In the genomic region with DNA sequence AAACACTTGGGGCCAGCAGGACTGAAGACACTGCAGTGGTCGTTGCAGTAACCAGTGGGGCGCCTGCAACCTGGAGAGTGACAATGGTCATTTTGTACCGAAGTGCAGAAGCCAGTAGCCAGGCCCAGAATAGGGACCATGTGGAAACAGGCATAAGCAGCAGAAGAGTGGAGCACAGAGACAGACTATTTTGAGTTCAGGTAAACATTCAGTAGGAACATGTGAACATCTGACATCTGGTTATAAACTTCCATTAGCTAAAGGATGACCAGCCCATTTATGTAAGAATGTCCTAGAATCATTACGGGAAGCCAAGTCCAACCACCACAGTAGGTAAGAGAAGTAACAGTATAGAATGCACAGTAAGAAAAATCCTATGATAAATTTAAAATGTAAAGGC, we compare ENCODE assay signal across 17 cellular contexts. TPM values are rescaled to one million over a fixed set of nuclear protein-coding genes. Genes with fewer than 3 reads are reported as not detected.
DNase-seq lines count a peak whose midpoint lies in the region; ATAC-seq and TF ChIP-seq lines count a peak whose summit lies in the region.
"Had no signal": no experiment of that assay in that cellular context is flagged by ENCODE, and none has a peak within 500 bp of the region (broad histone marks: within the 10 kb centered on the region; RNA-seq: fewer than 3 reads in every experiment).

No MANE protein-coding gene starts in this region.

- H3K27me3 ChIP-seq in GM23338 (ENCODE audit: insufficient read depth) (no peaks in the 10 kb centered on the region), sigmoid colon (no peaks in the 10 kb centered on the region)

- H3K4me1 Mint-ChIP-seq in GM23338 (peaks cover 52% of the 10 kb centered on the region), T-helper 17 cell (peaks cover 2% of the 10 kb centered on the region), glutamatergic neuron (ENCODE audit: low read depth, unreplicated experiment) (peaks cover 2% of the 10 kb centered on the region)

- DNase-seq in GM23338 (ENCODE audit: low spot score) (no peak), T-helper 17 cell (no peak), glutamatergic neuron (no peak), sigmoid colon (no peak), NCI-H2081 (lab: John Stamatoyannopoulos, UW) (no peak)
- DNase-seq: COR-L47, DMS153, KBM-7, NCI-H1048, NCI-H2107, NCI-H345, NCI-H69, PC-3 had no signal

- H3K36me3 ChIP-seq in GM23338 (ENCODE audit: insufficient read depth) (no peaks in the 10 kb centered on the region), sigmoid colon (peaks cover 0 to 43% (median 10%) of the 10 kb centered on the region in 4 donors)

- peak in 1 of 4 donors; percentile 77 for TF ChIP-seq EP300 in sigmoid colon (IDR thresholded peaks at IDR 0.05)

- peaks cover 6% of the 10 kb centered on the region; the same call in 1 of the 2 replicates for H3K79me2 ChIP-seq in GM23338 (replicated peaks; ENCODE audit: insufficient read depth)

- no peaks in the 10 kb centered on the region for H3F3A ChIP-seq in GM23338 (replicated peaks; ENCODE audit: low read depth)

- TF ChIP-seq POLR2A in sigmoid colon (IDR thresholded peaks at IDR 0.05): no peak

- H3K9me2 ChIP-seq in GM23338 (ENCODE audit: insufficient read depth): no peaks in the 10 kb centered on the region

- H2AFZ ChIP-seq in GM23338: no peak overlapping the region

- ATAC-seq in GM23338 (no peak), T-helper 17 cell (no peak), GM19324 (IDR thresholded peaks at IDR 0.05; ENCODE audit: low FRiP score, unreplicated experiment) (no peak), GM18909 (IDR thresholded peaks at IDR 0.05; ENCODE audit: poor library complexity, unreplicated experiment) (no peak)
- ATAC-seq: A549, PC-3 had no signal

- no peak overlapping the region for H3K4me3 ChIP-seq in GM23338
- H3K4me3 ChIP-seq in sigmoid colon: no peak overlapping the region
- H3K4me3 ChIP-seq: A549 had no signal

- H3K4me3 Mint-ChIP-seq in GM23338 (no peak overlapping the region; the same call in 2 of the 3 replicates), T-helper 17 cell (no peak overlapping the region), glutamatergic neuron (ENCODE audit: unreplicated experiment) (no peak overlapping the region)

- peaks cover 8% of the 10 kb centered on the region; the same call in 1 of the 2 replicates for H4K20me1 ChIP-seq in GM23338 (replicated peaks; ENCODE audit: insufficient read depth)

- 0 out of 2 replicates have a peak overlapping the region, but pooled peaks have one; percentile 73 for H3K4me2 ChIP-seq in GM23338
- H3K4me2 ChIP-seq: A549 had no signal

- H3K27ac Mint-ChIP-seq in GM23338 (peak overlapping the region; percentile 96), T-helper 17 cell (peak overlapping the region; percentile 71), glutamatergic neuron (ENCODE audit: unreplicated experiment) (peak overlapping the region; percentile 15)

- TF ChIP-seq CTCF in GM23338 (conservative IDR thresholded peaks at IDR 0.05; ENCODE audit: low read depth in 2 of 2) (no peak), glutamatergic neuron (IDR thresholded peaks at IDR 0.05; ENCODE audit: partially characterized antibody, unreplicated experiment) (no peak), sigmoid colon (IDR thresholded peaks at IDR 0.05) (no peak)

- H3K27me3 Mint-ChIP-seq in GM23338 (ENCODE audit: insufficient read depth, low read depth, poor library complexity): peaks cover 8% of the 10 kb centered on the region
- H3K27me3 Mint-ChIP-seq in T-helper 17 cell: no peaks in the 10 kb centered on the region
- peaks cover 5% of the 10 kb centered on the region for H3K27me3 Mint-ChIP-seq in glutamatergic neuron (ENCODE audit: unreplicated experiment)

- H3K36me3 Mint-ChIP-seq in GM23338 (ENCODE audit: low read depth) (peaks cover 29% of the 10 kb centered on the region), T-helper 17 cell (ENCODE audit: low read depth) (no peaks in the 10 kb centered on the region), glutamatergic neuron (ENCODE audit: unreplicated experiment) (peaks cover 7% of the 10 kb centered on the region)

- 82 to 89% methylated on average over 4 of the region's 4 CpGs for WGBS in sigmoid colon, 2 donors

- intact Hi-C loops in sigmoid colon (cut with DNase I): no loop called here

- H3K9me3 Mint-ChIP-seq in GM23338 (no peaks in the 10 kb centered on the region), glutamatergic neuron (ENCODE audit: unreplicated experiment) (no peaks in the 10 kb centered on the region)

- no peaks in the 10 kb centered on the region for H3K9me3 ChIP-seq in T-helper 17 cell (ENCODE audit: control insufficient read depth, low read length, poor library complexity, severe bottlenecking)
- H3K9me3 ChIP-seq in sigmoid colon: no peaks in the 10 kb centered on the region
- H3K9me3 ChIP-seq: A549 had no signal

- H3K4me1 ChIP-seq in GM23338 (ENCODE audit: insufficient read depth) (peaks cover 31% of the 10 kb centered on the region), sigmoid colon (peaks cover 0 to 34% (median 25%) of the 10 kb centered on the region in 4 donors)
- H3K4me1 ChIP-seq: A549 had no signal

- peak overlapping the region; percentile 91 for H3K27ac ChIP-seq in GM23338 (ENCODE audit: low read depth)
- H3K27ac ChIP-seq in sigmoid colon: peak overlapping the region; percentile 69 to 78 (median 75)
- H3K27ac ChIP-seq: A549, C4-2B had no signal

TF ChIP-seq in GM23338, 12 proteins besides CTCF, POLR2A, EP300 and RAD21 (continues in another document):
- TF ChIP-seq ZNF114 (CRISPR knock-in tag; IDR thresholded peaks at IDR 0.05) (no peak), POLR2AphosphoS5 (IDR thresholded peaks at IDR 0.05; ENCODE audit: low read depth) (no peak), STAT1 (IDR thresholded peaks at IDR 0.05; ENCODE audit: unreplicated experiment) (no peak), JUNB (IDR thresholded peaks at IDR 0.05; ENCODE audit: unreplicated experiment) (no peak), EZH2 (IDR thresholded peaks at IDR 0.05; ENCODE audit: low read depth, unreplicated experiment) (no peak), CREB1 (CRISPR knock-in tag; IDR thresholded peaks at IDR 0.05; ENCODE audit: low read depth) (no peak)
- TF ChIP-seq, protein P1, sequence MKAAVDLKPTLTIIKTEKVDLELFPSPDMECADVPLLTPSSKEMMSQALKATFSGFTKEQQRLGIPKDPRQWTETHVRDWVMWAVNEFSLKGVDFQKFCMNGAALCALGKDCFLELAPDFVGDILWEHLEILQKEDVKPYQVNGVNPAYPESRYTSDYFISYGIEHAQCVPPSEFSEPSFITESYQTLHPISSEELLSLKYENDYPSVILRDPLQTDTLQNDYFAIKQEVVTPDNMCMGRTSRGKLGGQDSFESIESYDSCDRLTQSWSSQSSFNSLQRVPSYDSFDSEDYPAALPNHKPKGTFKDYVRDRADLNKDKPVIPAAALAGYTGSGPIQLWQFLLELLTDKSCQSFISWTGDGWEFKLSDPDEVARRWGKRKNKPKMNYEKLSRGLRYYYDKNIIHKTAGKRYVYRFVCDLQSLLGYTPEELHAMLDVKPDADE (IDR thresholded peaks at IDR 0.05): no peak
- TF ChIP-seq, protein P2, sequence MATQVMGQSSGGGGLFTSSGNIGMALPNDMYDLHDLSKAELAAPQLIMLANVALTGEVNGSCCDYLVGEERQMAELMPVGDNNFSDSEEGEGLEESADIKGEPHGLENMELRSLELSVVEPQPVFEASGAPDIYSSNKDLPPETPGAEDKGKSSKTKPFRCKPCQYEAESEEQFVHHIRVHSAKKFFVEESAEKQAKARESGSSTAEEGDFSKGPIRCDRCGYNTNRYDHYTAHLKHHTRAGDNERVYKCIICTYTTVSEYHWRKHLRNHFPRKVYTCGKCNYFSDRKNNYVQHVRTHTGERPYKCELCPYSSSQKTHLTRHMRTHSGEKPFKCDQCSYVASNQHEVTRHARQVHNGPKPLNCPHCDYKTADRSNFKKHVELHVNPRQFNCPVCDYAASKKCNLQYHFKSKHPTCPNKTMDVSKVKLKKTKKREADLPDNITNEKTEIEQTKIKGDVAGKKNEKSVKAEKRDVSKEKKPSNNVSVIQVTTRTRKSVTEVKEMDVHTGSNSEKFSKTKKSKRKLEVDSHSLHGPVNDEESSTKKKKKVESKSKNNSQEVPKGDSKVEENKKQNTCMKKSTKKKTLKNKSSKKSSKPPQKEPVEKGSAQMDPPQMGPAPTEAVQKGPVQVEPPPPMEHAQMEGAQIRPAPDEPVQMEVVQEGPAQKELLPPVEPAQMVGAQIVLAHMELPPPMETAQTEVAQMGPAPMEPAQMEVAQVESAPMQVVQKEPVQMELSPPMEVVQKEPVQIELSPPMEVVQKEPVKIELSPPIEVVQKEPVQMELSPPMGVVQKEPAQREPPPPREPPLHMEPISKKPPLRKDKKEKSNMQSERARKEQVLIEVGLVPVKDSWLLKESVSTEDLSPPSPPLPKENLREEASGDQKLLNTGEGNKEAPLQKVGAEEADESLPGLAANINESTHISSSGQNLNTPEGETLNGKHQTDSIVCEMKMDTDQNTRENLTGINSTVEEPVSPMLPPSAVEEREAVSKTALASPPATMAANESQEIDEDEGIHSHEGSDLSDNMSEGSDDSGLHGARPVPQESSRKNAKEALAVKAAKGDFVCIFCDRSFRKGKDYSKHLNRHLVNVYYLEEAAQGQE (IDR thresholded peaks at IDR 0.05; ENCODE audit: unreplicated experiment): no peak

RNA-seq across cellular contexts. Expression of a gene that starts 32.4 kb away (rescaled TPM):
- total RNA-seq in GM23338 (2014; rRNA removed; shearing (Covaris generic)): 1,229 and 1,411 TPM in 2 replicates
- polyA plus RNA-seq in GM23338 (2016; fragmentation: Nextera tagmentation; extraction: Ambion mirVana) (584 and 604 TPM in 2 replicates), sigmoid colon (100 to 1,000 TPM in 2 of 3 donors, 10 to 100 TPM in 1; 88.9 to 305 (median 102) TPM)
- total RNA-seq in T-helper 17 cell (100 to 1,000 TPM; 105 to 109 TPM), glutamatergic neuron (ENCODE audit: unreplicated experiment) (265 TPM), sigmoid colon (100 to 1,000 TPM; 138 to 253 (median 185) TPM)

RNA-seq across cellular contexts. Expression of a gene that starts 59.1 kb away (rescaled TPM):
- total RNA-seq in GM23338 (2014; rRNA removed; shearing (Covaris generic)): 14.8 and 19.3 TPM in 2 replicates
- polyA plus RNA-seq in GM23338 (2016; fragmentation: Nextera tagmentation; extraction: Ambion mirVana) (29.4 and 32.0 TPM in 2 replicates), sigmoid colon (10 to 100 TPM in 1 of 3 donors, 1 to 10 TPM in 2; 4.8 to 10.6 (median 6.0) TPM)
- total RNA-seq in T-helper 17 cell (10 to 100 TPM; 47.9 to 50.1 TPM), glutamatergic neuron (ENCODE audit: unreplicated experiment) (41.6 TPM), sigmoid colon (10 to 100 TPM; 21.0 to 32.7 (median 22.6) TPM)

Comparison
In these comparisons a context has a peak if more than half of its experiments do, and no peak if none do; other contexts are left out.
1. H3K27ac Mint-ChIP-seq: peak in every context shown above with its lines; median percentile 96 in GM23338; 71 in T-helper 17 cell; 15 in glutamatergic neuron.